In genomic region chr3:181699171-181699903, GRCh38 we compare ENCODE assay signal across 12 cellular contexts. TPM values are rescaled to one million over a fixed set of nuclear protein-coding genes. Genes with fewer than 3 reads are reported as not detected.
DNase-seq lines count a peak whose midpoint lies in the region; ATAC-seq, FAIRE-seq and TF ChIP-seq lines count a peak whose summit lies in the region.
"Had no signal": no experiment of that assay in that cellular context is flagged by ENCODE, and none has a peak within 500 bp of the region (broad histone marks: within the 10 kb centered on the region; RNA-seq: fewer than 3 reads in every experiment).

No MANE protein-coding gene starts in this region.

- dilution Hi-C loops in endothelial cell of umbilical vein (cut with MboI; ENCODE audit: extremely low pct_ligation_motif_present, low sequenced_read_pairs), result no loop called here

- TF ChIP-seq CTCF in HEK293 (tag by site-specific recombination; IDR thresholded peaks at IDR 0.05), result no peak
- no peak for TF ChIP-seq CTCF in endothelial cell of umbilical vein (IDR thresholded peaks at IDR 0.05; ENCODE audit: extremely low read depth in 1 of 2, insufficient read depth in 1 of 2, low read depth in 1 of 2, low read length in 2 of 2)
- TF ChIP-seq CTCF in mesothelial cell of epicardium (IDR thresholded peaks at IDR 0.05; ENCODE audit: unreplicated experiment), result no peak
- TF ChIP-seq CTCF in GM10248 (IDR thresholded peaks at IDR 0.05; ENCODE audit: control extremely low read depth, extremely low read depth, low read depth, missing control alignments), result no peak

- no peak overlapping the region for H3K27ac Mint-ChIP-seq in mesothelial cell of epicardium
- H3K27ac Mint-ChIP-seq: activated CD8-positive, alpha-beta memory T cell treated with anti-CD3 and anti-CD28 coated beads, Interleukin-2, amount 10 ng/mL, durations not matched to agents 7 days and 5 days; T-helper 2 cell treated with Interferon-gamma antibody and Interleukin-4, amounts not matched to agents 5 μg/mL and 100 μg/mL, for 36 hours had no signal

- H3K4me1 Mint-ChIP-seq in mesothelial cell of epicardium, result peaks cover 6% of the 10 kb centered on the region

- H3K36me3 ChIP-seq in HEK293 (ENCODE audit: control insufficient read depth in 2 of 2, insufficient read depth in 1 of 2, low read length in 2 of 2) (no peaks in the 10 kb centered on the region), endothelial cell of umbilical vein (ENCODE audit: control insufficient read depth in 2 of 2, extremely low read depth in 1 of 2, insufficient read depth in 2 of 2, low read length in 2 of 2) (no peaks in the 10 kb centered on the region)

- CTCF ChIA-PET in HEK293 (lab: Yijun Ruan, JAX), result interaction anchor here (0.6 to 4.8 kb wide), 8 partner anchors 12 to 1051 kb away, joined by 3 to 31 read pairs (median 6); no protein-coding TSS in a partner anchor
- CTCF ChIA-PET in endothelial cell of umbilical vein (lab: Charles Lee), result interaction anchor here (1.0 to 4.7 kb wide), 16 partner anchors 62 to 985 kb away, joined by 3 to 483 read pairs (median 18); no protein-coding TSS in a partner anchor
- CTCF ChIA-PET in GM10248 (lab: Yijun Ruan, JAX), result interaction anchor here (0.9 to 4.8 kb wide), 11 partner anchors 9 to 984 kb away, joined by 3 to 49 read pairs (median 20); no protein-coding TSS in a partner anchor

- no peaks in the 10 kb centered on the region for H3K36me3 Mint-ChIP-seq in mesothelial cell of epicardium
- H3K36me3 Mint-ChIP-seq: activated CD8-positive, alpha-beta memory T cell treated with anti-CD3 and anti-CD28 coated beads, Interleukin-2, amount 10 ng/mL, durations not matched to agents 7 days and 5 days had no signal

- H3K27ac ChIP-seq in HEK293 (ENCODE audit: extremely low read depth, low read depth, low read length) (no peak overlapping the region), endothelial cell of umbilical vein (ENCODE audit: insufficient read depth, low read depth, low read length) (no peak overlapping the region)
- H3K27ac ChIP-seq: PC-9 had no signal

- H3K27me3 Mint-ChIP-seq in mesothelial cell of epicardium (ENCODE audit: low read depth), result peaks cover 82% of the 10 kb centered on the region

- peaks cover 0 to 2% of the 10 kb centered on the region in 2 experiments for H3K27me3 ChIP-seq in endothelial cell of umbilical vein (ENCODE audit: control insufficient read depth in 2 of 2, insufficient read depth in 2 of 2, low read length in 2 of 2)

- H3K4me1 ChIP-seq in HEK293 (ENCODE audit: control insufficient read depth, insufficient read depth, low read length) (no peaks in the 10 kb centered on the region), endothelial cell of umbilical vein (ENCODE audit: control insufficient read depth, extremely low read depth, insufficient read depth, low read length) (peaks cover 29% of the 10 kb centered on the region)

- no peak for ATAC-seq in GM21786 (IDR thresholded peaks at IDR 0.05; ENCODE audit: unreplicated experiment)
- ATAC-seq in left colon, result no peak
- ATAC-seq: activated CD8-positive, alpha-beta memory T cell treated with anti-CD3 and anti-CD28 coated beads, Interleukin-2, amount 10 ng/mL, durations not matched to agents 7 days and 5 days had no signal

- FAIRE-seq in endothelial cell of umbilical vein (lab: Jason Lieb, UNC), result peak; percentile 77

- H3K4me2 ChIP-seq in endothelial cell of umbilical vein (ENCODE audit: insufficient read depth, low read length), result peak overlapping the region; percentile 90

- H3K4me3 ChIP-seq in HEK293 (ENCODE audit: low read depth, low read length) (no peak overlapping the region), endothelial cell of umbilical vein (replicated peaks in 1 of 3; ENCODE audit: insufficient read depth in 1 of 3, low read depth in 1 of 3, low read length in 3 of 3) (peak overlapping the region; percentile 23 to 75 (median 34))

- TF ChIP-seq POLR2A in endothelial cell of umbilical vein (IDR thresholded peaks at IDR 0.05; ENCODE audit: low read depth, low read length), result no peak

- H3K9me3 ChIP-seq in HEK293 (ENCODE audit: control insufficient read depth, insufficient read depth, low read depth, low read length) (no peaks in the 10 kb centered on the region), endothelial cell of umbilical vein (replicated peaks; ENCODE audit: control insufficient read depth, insufficient read depth, low read length) (no peaks in the 10 kb centered on the region)

- no peaks in the 10 kb centered on the region for H3K9me1 ChIP-seq in endothelial cell of umbilical vein (replicated peaks; ENCODE audit: control insufficient read depth, extremely low read depth, insufficient read depth, low read length)

- peak overlapping the region; percentile 5 for H3K9ac ChIP-seq in endothelial cell of umbilical vein (replicated peaks; ENCODE audit: extremely low read depth, insufficient read depth, low read length)

- H3K9me3 Mint-ChIP-seq in mesothelial cell of epicardium, result no peaks in the 10 kb centered on the region
- H3K9me3 Mint-ChIP-seq: T-helper 2 cell treated with Interferon-gamma antibody and Interleukin-4, amounts not matched to agents 5 μg/mL and 100 μg/mL, for 36 hours had no signal

- POLR2A ChIA-PET in HEK293 (lab: Yijun Ruan, JAX) (no interaction called here), endothelial cell of umbilical vein (lab: Charles Lee) (interaction anchor here (0.5 to 1.3 kb wide), 3 partner anchors 75 to 381 kb away, joined by 3 to 5 read pairs (median 4); no protein-coding TSS in a partner anchor), GM10248 (lab: Yijun Ruan, JAX) (no interaction called here)

- H2AFZ ChIP-seq in endothelial cell of umbilical vein (ENCODE audit: low read depth, low read length), result peak overlapping the region; percentile 92
- H2AFZ ChIP-seq: PC-9 had no signal

- no peaks in the 10 kb centered on the region for H3K79me2 ChIP-seq in endothelial cell of umbilical vein (ENCODE audit: control insufficient read depth, insufficient read depth, low read length)

- no TSS peak for BruUV-seq in endothelial cell of umbilical vein (replicated peaks; lab: Mats Ljungman, UMichigan)

- DNase-seq in NCI-H748 treated with DMSO at 0.1 percent for 48 hours (lab: John Stamatoyannopoulos, UW) (peak; percentile 48), endothelial cell of umbilical vein (ENCODE audit: low read depth, low spot score) (peak; percentile 53), occipital lobe (lab: John Stamatoyannopoulos, UW) (peak; percentile 32), mesothelial cell of epicardium (ENCODE audit: low spot score in 2 of 2, unreplicated experiment in 2 of 2) (no peak), left colon (no peak), GM10248 (ENCODE audit: extremely low spot score) (no peak)
- DNase-seq: activated CD8-positive, alpha-beta memory T cell treated with anti-CD3 and anti-CD28 coated beads, Interleukin-2, amount 10 ng/mL, durations not matched to agents 7 days and 5 days; PC-9 had no signal

- no peaks in the 10 kb centered on the region for H4K20me1 ChIP-seq in endothelial cell of umbilical vein (replicated peaks; ENCODE audit: control insufficient read depth, extremely low read depth, insufficient read depth, low read length)

- H3K4me3 Mint-ChIP-seq in mesothelial cell of epicardium, result no peak overlapping the region

- intact Hi-C loops in endothelial cell of umbilical vein (cut with micrococcal nuclease), result no loop called here
- intact Hi-C loops in left colon (cut with DNase I, micrococcal nuclease), result no loop called here

TF ChIP-seq in HEK293, 187 proteins besides CTCF, POLR2A, EP300 and RAD21:
- peak; percentile 82 for TF ChIP-seq ZNF596 (tag by site-specific recombination; IDR thresholded peaks at IDR 0.05)
- no peak for TF ChIP-seq ZNF521 (tag by site-specific recombination; IDR thresholded peaks at IDR 0.05)
- TF ChIP-seq ZNF544 (tag by site-specific recombination; IDR thresholded peaks at IDR 0.05), result no peak

TF ChIP-seq in endothelial cell of umbilical vein, 7 proteins besides CTCF, POLR2A, EP300 and RAD21:
- no peak for TF ChIP-seq FOS (IDR thresholded peaks at IDR 0.05; ENCODE audit: borderline replicate concordance, insufficient read depth, low read length)
- TF ChIP-seq EZH2 (IDR thresholded peaks at IDR 0.05; ENCODE audit: borderline replicate concordance, low read depth, low read length, severe bottlenecking), result no peak
- TF ChIP-seq MYC (IDR thresholded peaks at IDR 0.05; ENCODE audit: low read depth, low read length), result no peak
- TF ChIP-seq POLR2AphosphoS5 (IDR thresholded peaks at IDR 0.05; ENCODE audit: insufficient read depth, low read depth, low read length), result no peak
- TF ChIP-seq MAX (IDR thresholded peaks at IDR 0.05; ENCODE audit: insufficient read depth, insufficient read length), result no peak
- TF ChIP-seq GATA2 (IDR thresholded peaks at IDR 0.05; ENCODE audit: insufficient read depth, insufficient read length, low read depth, low read length), result no peak
- no peak for TF ChIP-seq JUN (IDR thresholded peaks at IDR 0.05; ENCODE audit: borderline replicate concordance, insufficient read depth, insufficient read length, low read depth)

RNA-seq across cellular contexts. Expression of gene SOX2, which starts 12.4 kb away (rescaled TPM):
- 0.13 TPM in 1 of 2 replicates, not detected in the other for total RNA-seq in endothelial cell of umbilical vein
- polyA plus RNA-seq in endothelial cell of umbilical vein, result 0.23 and 0.25 TPM in 2 replicates
- 0.10 TPM in 2 replicates for polyA plus RNA-seq in endothelial cell of umbilical vein (2011; cell fraction: cytosol; rRNA removed)
- polyA plus RNA-seq in endothelial cell of umbilical vein (2011; cell fraction: nucleus; rRNA removed), result 0.11 and 0.46 TPM in 2 replicates
- polyA plus RNA-seq in endothelial cell of umbilical vein (2012), result 0.10 and 0.56 TPM in 2 replicates
- 0.15 TPM in 1 of 2 replicates, not detected in the other for polyA minus RNA-seq in endothelial cell of umbilical vein
- not detected for polyA minus RNA-seq in endothelial cell of umbilical vein (2011; cell fraction: cytosol; rRNA and poly(A)+ RNA removed)
- polyA minus RNA-seq in endothelial cell of umbilical vein (2011; cell fraction: nucleus; rRNA and poly(A)+ RNA removed), result 0.14 and 0.34 TPM in 2 replicates
- 78.0 TPM for total RNA-seq in occipital lobe
- total RNA-seq in mesothelial cell of epicardium, result 0.09 TPM in 2 of 3 replicates, not detected in the other
- total RNA-seq in left colon, result under 1 TPM; 0.21 to 0.42 TPM
- total RNA-seq: activated CD8-positive, alpha-beta memory T cell treated with anti-CD3 and anti-CD28 coated beads, Interleukin-2, amount 10 ng/mL, durations not matched to agents 7 days and 5 days; epithelial cell of proximal tubule; PC-9 had no signal

Comparison
In these comparisons a context has a peak if more than half of its experiments do, and no peak if none do; other contexts are left out.
1. DNase-seq: peak in NCI-H748 treated with DMSO at 0.1 percent for 48 hours (single experiment), endothelial cell of umbilical vein (single experiment) and occipital lobe (single experiment); none in mesothelial cell of epicardium (0 of 2), left colon (0 of 2) and GM10248 (single experiment).
2. RNA of gene SOX2, which starts 12.4 kb away (total RNA-seq): 78.0 TPM in occipital lobe (single experiment); 0.21 to 0.42 TPM in left colon, 0.13 TPM in endothelial cell of umbilical vein and 0.09 TPM in mesothelial cell of epicardium; every median in the first group is over 10 times any median in the second.